ENCODE assay signal across 8 cellular contexts in genomic region chr12:105357162-105357691, GRCh38. TPM values are rescaled to one million over a fixed set of nuclear protein-coding genes. Genes with fewer than 3 reads are reported as not detected.
DNase-seq lines count a peak whose midpoint lies in the region; ATAC-seq and FAIRE-seq lines count a peak whose summit lies in the region.
"Had no signal": no experiment of that assay in that cellular context is flagged by ENCODE, and none has a peak within 500 bp of the region (broad histone marks: within the 10 kb centered on the region; RNA-seq: fewer than 3 reads in every experiment).

No MANE protein-coding gene starts in this region.

- peak; percentile 57 for FAIRE-seq in RCC 7860 (lab: Jason Lieb, UNC)
- FAIRE-seq: endometrium had no signal

- DNase-seq in RCC 7860 (ENCODE audit: low spot score) (peak; percentile 50), renal cortical epithelial cell (ENCODE audit: low read depth) (peak; percentile 40), AG08395 (ENCODE audit: low spot score) (no peak), NCI-H345 (lab: John Stamatoyannopoulos, UW) (no peak), cerebellum (ENCODE audit: low spot score) (no peak)

- peak; percentile 69 for ATAC-seq in GM19023 (IDR thresholded peaks at IDR 0.05; ENCODE audit: unreplicated experiment)
- peak; percentile 73 for ATAC-seq in HG02763 (IDR thresholded peaks at IDR 0.05; ENCODE audit: unreplicated experiment)

RNA-seq across cellular contexts. Expression of gene C12orf75, which starts 26.7 kb away (rescaled TPM):
- total RNA-seq in renal cortical epithelial cell (468 and 490 TPM in 2 replicates), cerebellum (33.7 TPM)

Comparison
In these comparisons a context has a peak if more than half of its experiments do, and no peak if none do; other contexts are left out.
1. DNase-seq: peak in RCC 7860 (single experiment) and renal cortical epithelial cell (single experiment); none in AG08395 (single experiment), NCI-H345 (single experiment) and cerebellum (single experiment).
2. RNA of gene C12orf75, which starts 26.7 kb away (total RNA-seq): 468 to 490 TPM in renal cortical epithelial cell; 33.7 TPM in cerebellum (single experiment); every median in the first group is over 10 times any median in the second.